13 cellular contexts compared by ENCODE assay signal in the genomic region with DNA sequence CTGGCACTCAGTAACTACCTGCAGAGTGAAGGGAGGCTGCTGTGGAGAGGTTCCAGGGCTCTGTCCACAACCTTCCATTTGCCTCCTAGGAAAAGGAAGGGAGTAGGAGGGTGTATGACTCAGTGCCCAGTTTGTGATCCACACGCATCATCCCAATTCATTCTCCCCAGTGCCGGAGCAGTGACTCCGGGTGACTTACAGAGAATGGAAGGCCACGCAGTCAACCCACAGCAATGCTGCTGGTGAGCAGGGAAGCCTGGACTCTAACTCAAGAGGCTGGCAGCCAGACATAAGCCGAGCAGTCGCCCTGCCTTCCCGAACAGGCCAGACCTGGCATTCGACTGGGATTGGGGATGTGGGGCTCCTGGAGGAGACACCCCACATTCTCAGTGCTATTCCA.
DNase-seq lines count a peak whose midpoint lies in the region; ATAC-seq, FAIRE-seq and TF ChIP-seq lines count a peak whose summit lies in the region.
"Had no signal": no experiment of that assay in that cellular context is flagged by ENCODE, and none has a peak within 500 bp of the region (broad histone marks: within the 10 kb centered on the region; RNA-seq: fewer than 3 reads in every experiment).

No MANE protein-coding gene starts in this region.

- no peak overlapping the region for H3K27ac Mint-ChIP-seq in MCF 10A (ENCODE audit: low read depth, unreplicated experiment)
- H3K27ac Mint-ChIP-seq in WTC11: no peak overlapping the region
- H3K27ac Mint-ChIP-seq: activated naive CD8-positive, alpha-beta T cell had no signal

- no peak for ATAC-seq in WTC11

- H3K79me2 ChIP-seq in keratinocyte (ENCODE audit: control insufficient read depth, insufficient read depth, low read length): peaks cover 54% of the 10 kb centered on the region

- POLR2A ChIA-PET in A673 (lab: Charles Lee; ENCODE audit: low non-redundant PET): no interaction called here
- POLR2A ChIA-PET in MCF 10A (lab: Yijun Ruan, JAX): interaction anchor here (1.3 kb wide), 1 partner anchor 170 kb away, joined by 3 read pairs; no protein-coding TSS in a partner anchor
- POLR2A ChIA-PET in WTC11 (lab: Charles Lee): no interaction called here

- H3K36me3 Mint-ChIP-seq in MCF 10A (ENCODE audit: insufficient read depth, unreplicated experiment) (peaks cover 2% of the 10 kb centered on the region), WTC11 (no peaks in the 10 kb centered on the region)
- H3K36me3 Mint-ChIP-seq: activated naive CD8-positive, alpha-beta T cell had no signal

- H3K4me3 ChIP-seq in A673 (ENCODE audit: low read depth, low read length, poor library complexity, severe bottlenecking): no peak overlapping the region
- H3K4me3 ChIP-seq in keratinocyte (ENCODE audit: control insufficient read depth in 2 of 3, extremely low read depth in 1 of 3, insufficient read depth in 2 of 3, low read depth in 1 of 3, low read length in 3 of 3): no peak overlapping the region
- H3K4me3 ChIP-seq: SJCRH30 had no signal

- peaks cover 5% of the 10 kb centered on the region for H4K20me1 ChIP-seq in keratinocyte (ENCODE audit: control insufficient read depth, extremely low read depth, insufficient read depth, low read length)

- H3K27me3 Mint-ChIP-seq in MCF 10A (ENCODE audit: insufficient read depth, unreplicated experiment) (no peaks in the 10 kb centered on the region), WTC11 (ENCODE audit: low read depth) (no peaks in the 10 kb centered on the region)
- H3K27me3 Mint-ChIP-seq: activated naive CD8-positive, alpha-beta T cell had no signal

- no TSS peak for BruUV-seq in A673 (replicated peaks; lab: Mats Ljungman, UMichigan)
- BruUV-seq in MCF 10A (replicated peaks; lab: Mats Ljungman, UMichigan): no TSS peak

- H3K27ac ChIP-seq in A673 (ENCODE audit: low read depth, low read length, poor library complexity, severe bottlenecking) (peak overlapping the region; percentile 49), keratinocyte (ENCODE audit: control insufficient read depth, insufficient read depth, low read length) (peak overlapping the region; percentile 43)
- H3K27ac ChIP-seq: SJCRH30 had no signal

- dilution Hi-C loops in keratinocyte (cut with MboI; ENCODE audit: extremely low pct_ligation_motif_present, low sequenced_read_pairs): no loop called here

- H3K9me3 Mint-ChIP-seq in MCF 10A (ENCODE audit: unreplicated experiment) (no peaks in the 10 kb centered on the region), WTC11 (no peaks in the 10 kb centered on the region)

- DNase-seq in A673 (ENCODE audit: low spot score) (no peak), HS-5 (ENCODE audit: low read depth) (peak; percentile 72), MCF 10A (ENCODE audit: unreplicated experiment) (peak; percentile 24), keratinocyte (ENCODE audit: low read depth, low spot score) (no peak), GM10266 (ENCODE audit: extremely low spot score) (no peak), T-helper 9 cell (no peak), WTC11 (ENCODE audit: low spot score) (no peak)
- no peak for DNase-seq in stimulated activated CD4-positive, alpha-beta T cell treated with anti-CD3 and anti-CD28 coated beads, Interleukin-4, amount 100 ng/mL, for 24 hours
- DNase-seq: activated CD4-positive, alpha-beta T cell treated with anti-CD3 and anti-CD28 coated beads for 48 hours; SJCRH30 had no signal

- H3K4me1 ChIP-seq in A673 (ENCODE audit: insufficient read depth, low read length, poor library complexity, severe bottlenecking) (peaks cover 11% of the 10 kb centered on the region), keratinocyte (ENCODE audit: control insufficient read depth, extremely low read depth, insufficient read depth, low read length) (peaks cover 88% of the 10 kb centered on the region)

- H3K4me2 ChIP-seq in keratinocyte (ENCODE audit: control insufficient read depth, extremely low read depth, insufficient read depth, low read depth, low read length): no peak overlapping the region

- peaks cover 8% of the 10 kb centered on the region for H3K36me3 ChIP-seq in A673 (ENCODE audit: insufficient read depth, low read length, poor library complexity, severe bottlenecking)
- H3K36me3 ChIP-seq in keratinocyte (ENCODE audit: control insufficient read depth in 2 of 2, extremely low read depth in 1 of 2, insufficient read depth in 2 of 2, low read length in 2 of 2): peaks cover 26 to 63% of the 10 kb centered on the region in 2 experiments
- H3K36me3 ChIP-seq: SJCRH30 had no signal

- H3K4me3 Mint-ChIP-seq in MCF 10A (ENCODE audit: unreplicated experiment) (no peak overlapping the region), WTC11 (no peak overlapping the region)
- H3K4me3 Mint-ChIP-seq: activated naive CD8-positive, alpha-beta T cell had no signal

- no peak for TF ChIP-seq CTCF in A673 (conservative IDR thresholded peaks at IDR 0.05; ENCODE audit: low read depth, low read length)
- no peak for TF ChIP-seq CTCF in MCF 10A (IDR thresholded peaks at IDR 0.05; ENCODE audit: unreplicated experiment)
- no peak for TF ChIP-seq CTCF in keratinocyte (optimal IDR thresholded peaks at IDR 0.05 in 1 of 3, IDR thresholded peaks at IDR 0.05 in 1 of 3, conservative IDR thresholded peaks at IDR 0.05 in 1 of 3; ENCODE audit: extremely low read depth in 1 of 3, insufficient read depth in 2 of 3, low read length in 3 of 3)
- TF ChIP-seq CTCF in GM10266 (IDR thresholded peaks at IDR 0.05; ENCODE audit: control insufficient read depth, insufficient read depth, low read depth, missing control alignments): no peak
- TF ChIP-seq CTCF in WTC11 (IDR thresholded peaks at IDR 0.05): no peak

- intact Hi-C loops in A673 (cut with micrococcal nuclease; ENCODE audit: unreplicated experiment): no loop called here
- intact Hi-C loops in MCF 10A (cut with micrococcal nuclease): loop anchor here (10.0 kb wide), 2 partner anchors 59 to 299 kb away; no protein-coding TSS in a partner anchor

- FAIRE-seq in keratinocyte (lab: Jason Lieb, UNC): peak; percentile 84
- FAIRE-seq: frontal cortex, GM19239 had no signal

- CTCF ChIA-PET in A673 (lab: Charles Lee): interaction anchor here (0.8 kb wide), 1 partner anchor 9 kb away, joined by 3 read pairs; no protein-coding TSS in a partner anchor
- CTCF ChIA-PET in MCF 10A (lab: Yijun Ruan, JAX): interaction anchor here (0.6 to 10.7 kb wide), 5 partner anchors 127 to 222 kb away, joined by 3 to 203 read pairs (median 30); a partner anchor contains a TSS
- CTCF ChIA-PET in WTC11 (lab: Charles Lee): interaction anchor here (1.3 kb wide), 1 partner anchor 133 kb away, joined by 3 read pairs; no protein-coding TSS in a partner anchor

- H2AFZ ChIP-seq in keratinocyte (ENCODE audit: control insufficient read depth, low read length): no peak overlapping the region

- H3K9me3 ChIP-seq in A673 (ENCODE audit: low read depth, low read length, poor library complexity, severe bottlenecking): no peaks in the 10 kb centered on the region
- H3K9me3 ChIP-seq in keratinocyte (ENCODE audit: control insufficient read depth, low read depth, low read length): no peaks in the 10 kb centered on the region
- H3K9me3 ChIP-seq: SJCRH30 had no signal

- peak overlapping the region; percentile 38 for H3K9ac ChIP-seq in keratinocyte (ENCODE audit: control insufficient read depth, extremely low read depth, insufficient read depth, low read length)

- H3K27me3 ChIP-seq in A673 (replicated peaks; ENCODE audit: insufficient read depth, low read depth, low read length, poor library complexity): no peaks in the 10 kb centered on the region
- H3K27me3 ChIP-seq in keratinocyte (ENCODE audit: control insufficient read depth, extremely low read depth, insufficient read depth, low read length): no peaks in the 10 kb centered on the region
- H3K27me3 ChIP-seq: SJCRH30 had no signal

- peaks cover 2% of the 10 kb centered on the region for H3K9me1 ChIP-seq in keratinocyte (ENCODE audit: control insufficient read depth, extremely low read depth, insufficient read depth, low read length)

- H3K4me1 Mint-ChIP-seq in MCF 10A (ENCODE audit: insufficient read depth, unreplicated experiment) (peaks cover 21% of the 10 kb centered on the region), WTC11 (peaks cover 9% of the 10 kb centered on the region)

TF ChIP-seq in WTC11, 78 proteins besides CTCF, POLR2A, EP300 and RAD21 (continues in another document):
- TF ChIP-seq FOXK1 (CRISPR knock-in tag; IDR thresholded peaks at IDR 0.05): no peak
- TF ChIP-seq, protein P1, sequence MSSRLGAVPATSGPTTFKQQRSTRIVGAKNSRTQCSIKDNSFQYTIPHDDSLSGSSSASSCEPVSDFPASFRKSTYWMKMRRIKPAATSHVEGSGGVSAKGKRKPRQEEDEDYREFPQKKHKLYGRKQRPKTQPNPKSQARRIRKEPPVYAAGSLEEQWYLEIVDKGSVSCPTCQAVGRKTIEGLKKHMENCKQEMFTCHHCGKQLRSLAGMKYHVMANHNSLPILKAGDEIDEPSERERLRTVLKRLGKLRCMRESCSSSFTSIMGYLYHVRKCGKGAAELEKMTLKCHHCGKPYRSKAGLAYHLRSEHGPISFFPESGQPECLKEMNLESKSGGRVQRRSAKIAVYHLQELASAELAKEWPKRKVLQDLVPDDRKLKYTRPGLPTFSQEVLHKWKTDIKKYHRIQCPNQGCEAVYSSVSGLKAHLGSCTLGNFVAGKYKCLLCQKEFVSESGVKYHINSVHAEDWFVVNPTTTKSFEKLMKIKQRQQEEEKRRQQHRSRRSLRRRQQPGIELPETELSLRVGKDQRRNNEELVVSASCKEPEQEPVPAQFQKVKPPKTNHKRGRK (CRISPR knock-in tag; IDR thresholded peaks at IDR 0.05; ENCODE audit: borderline replicate concordance): no peak

Comparison
In these comparisons a context has a peak if more than half of its experiments do, and no peak if none do; other contexts are left out.
1. DNase-seq: peak in HS-5 (single experiment) and MCF 10A (single experiment); none in A673 (single experiment), keratinocyte (single experiment), GM10266 (single experiment), T-helper 9 cell (single experiment), WTC11 (single experiment) and stimulated activated CD4-positive, alpha-beta T cell treated with anti-CD3 and anti-CD28 coated beads, Interleukin-4, amount 100 ng/mL, for 24 hours (single experiment).